22 cellular contexts compared by ENCODE assay signal in genomic region chr1:104979651-104980050, GRCh38.
"Had no signal": no experiment of that assay in that cellular context is flagged by ENCODE, and none has a peak within 500 bp of the region (broad histone marks: within the 10 kb centered on the region; RNA-seq: fewer than 3 reads in every experiment).

No MANE protein-coding gene starts in this region.

- H3K4me2 ChIP-seq: hepatocyte had no signal

- H3K36me3 Mint-ChIP-seq: immature natural killer cell; mesothelial cell of epicardium; naive B cell; naive thymus-derived CD8-positive, alpha-beta T cell had no signal

- H3K9me3 ChIP-seq: lower lobe of right lung had no signal

- H3K4me1 ChIP-seq: esophagus muscularis mucosa, foreskin keratinocyte, gastroesophageal sphincter, heart left ventricle, left lung, lower lobe of right lung had no signal

- ATAC-seq: foreskin keratinocyte; gastroesophageal sphincter; heart left ventricle; left cardiac atrium; left lung; left ventricle myocardium superior; lower lobe of right lung; mucosa of descending colon; naive thymus-derived CD8-positive, alpha-beta T cell had no signal

- H3K79me2 ChIP-seq: hepatocyte had no signal

- H3K27ac Mint-ChIP-seq: immature natural killer cell; mesothelial cell of epicardium; naive B cell; naive thymus-derived CD8-positive, alpha-beta T cell had no signal

- H3K27me3 ChIP-seq: dorsolateral prefrontal cortex, esophagus muscularis mucosa, foreskin keratinocyte, gastroesophageal sphincter, heart left ventricle, hepatocyte, left lung had no signal

- H3K4me3 Mint-ChIP-seq: immature natural killer cell; mesothelial cell of epicardium; naive thymus-derived CD8-positive, alpha-beta T cell had no signal

- DNase-seq: dermis blood vessel endothelial cell; dorsolateral prefrontal cortex; effector CD4-positive, alpha-beta T cell; effector memory CD4-positive, alpha-beta T cell; foreskin keratinocyte; heart left ventricle; hypothalamus; immature natural killer cell; islet precursor cell; left cardiac atrium; left lung; left ventricle myocardium superior; lower lobe of right lung; mesenchymal stem cell; mucosa of descending colon; naive B cell; naive thymus-derived CD8-positive, alpha-beta T cell had no signal

- H3K4me1 Mint-ChIP-seq: immature natural killer cell; mesothelial cell of epicardium; naive B cell; naive thymus-derived CD8-positive, alpha-beta T cell had no signal

- H3K36me3 ChIP-seq: esophagus muscularis mucosa, gastroesophageal sphincter, heart left ventricle, left lung, lower lobe of right lung had no signal

- H3K27ac ChIP-seq: coronary artery, dorsolateral prefrontal cortex, esophagus muscularis mucosa, foreskin keratinocyte, gastroesophageal sphincter, heart left ventricle, hepatocyte, left lung, lower lobe of right lung had no signal

- H2AFZ ChIP-seq: hepatocyte had no signal

- H3K27me3 Mint-ChIP-seq: naive B cell; naive thymus-derived CD8-positive, alpha-beta T cell had no signal

- H3K4me3 ChIP-seq: coronary artery, dorsolateral prefrontal cortex, esophagus muscularis mucosa, gastroesophageal sphincter, heart left ventricle, hepatocyte, left lung, lower lobe of right lung, mucosa of descending colon had no signal
